1 cellular context compared by ENCODE assay signal in the genomic region with DNA sequence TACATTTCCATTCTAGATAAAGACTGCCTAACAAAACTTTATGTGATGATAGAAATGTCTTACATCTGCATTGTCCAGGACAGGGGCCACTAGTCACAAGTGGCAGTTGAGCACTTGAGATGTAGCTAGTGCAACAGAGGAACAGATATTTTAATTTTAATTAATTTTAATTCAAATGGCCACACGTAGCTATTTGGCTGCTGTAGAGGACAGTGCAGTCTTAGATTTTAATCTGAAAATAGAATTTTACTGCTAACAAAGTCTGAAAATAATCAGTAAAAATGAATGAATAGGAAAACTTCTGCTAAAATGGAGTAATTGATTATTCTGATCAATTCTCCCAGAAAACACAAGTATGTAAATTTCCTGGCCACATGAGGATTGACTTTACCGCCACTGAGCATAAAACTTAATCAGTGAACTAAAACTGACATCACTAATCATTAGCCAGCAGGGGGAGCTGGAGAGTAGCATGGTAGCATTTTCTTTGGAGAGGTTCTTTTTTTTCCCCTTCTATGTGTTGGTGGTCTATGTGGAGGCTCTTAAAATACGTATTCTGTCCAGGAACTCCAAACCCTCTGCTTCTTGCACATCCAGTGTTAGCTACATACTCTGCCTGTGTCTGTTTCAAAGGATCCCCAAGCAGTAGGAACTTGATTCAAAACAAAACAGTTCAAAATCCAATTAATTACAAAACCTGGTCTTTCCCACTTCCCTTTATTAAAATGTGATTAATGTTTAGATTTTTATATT.
TF ChIP-seq lines count a peak whose summit lies in the region.

No MANE protein-coding gene starts in this region.

TF ChIP-seq in GM23338, 12 proteins besides CTCF, POLR2A, EP300 and RAD21 (continued from another document):
- TF ChIP-seq, protein P1, sequence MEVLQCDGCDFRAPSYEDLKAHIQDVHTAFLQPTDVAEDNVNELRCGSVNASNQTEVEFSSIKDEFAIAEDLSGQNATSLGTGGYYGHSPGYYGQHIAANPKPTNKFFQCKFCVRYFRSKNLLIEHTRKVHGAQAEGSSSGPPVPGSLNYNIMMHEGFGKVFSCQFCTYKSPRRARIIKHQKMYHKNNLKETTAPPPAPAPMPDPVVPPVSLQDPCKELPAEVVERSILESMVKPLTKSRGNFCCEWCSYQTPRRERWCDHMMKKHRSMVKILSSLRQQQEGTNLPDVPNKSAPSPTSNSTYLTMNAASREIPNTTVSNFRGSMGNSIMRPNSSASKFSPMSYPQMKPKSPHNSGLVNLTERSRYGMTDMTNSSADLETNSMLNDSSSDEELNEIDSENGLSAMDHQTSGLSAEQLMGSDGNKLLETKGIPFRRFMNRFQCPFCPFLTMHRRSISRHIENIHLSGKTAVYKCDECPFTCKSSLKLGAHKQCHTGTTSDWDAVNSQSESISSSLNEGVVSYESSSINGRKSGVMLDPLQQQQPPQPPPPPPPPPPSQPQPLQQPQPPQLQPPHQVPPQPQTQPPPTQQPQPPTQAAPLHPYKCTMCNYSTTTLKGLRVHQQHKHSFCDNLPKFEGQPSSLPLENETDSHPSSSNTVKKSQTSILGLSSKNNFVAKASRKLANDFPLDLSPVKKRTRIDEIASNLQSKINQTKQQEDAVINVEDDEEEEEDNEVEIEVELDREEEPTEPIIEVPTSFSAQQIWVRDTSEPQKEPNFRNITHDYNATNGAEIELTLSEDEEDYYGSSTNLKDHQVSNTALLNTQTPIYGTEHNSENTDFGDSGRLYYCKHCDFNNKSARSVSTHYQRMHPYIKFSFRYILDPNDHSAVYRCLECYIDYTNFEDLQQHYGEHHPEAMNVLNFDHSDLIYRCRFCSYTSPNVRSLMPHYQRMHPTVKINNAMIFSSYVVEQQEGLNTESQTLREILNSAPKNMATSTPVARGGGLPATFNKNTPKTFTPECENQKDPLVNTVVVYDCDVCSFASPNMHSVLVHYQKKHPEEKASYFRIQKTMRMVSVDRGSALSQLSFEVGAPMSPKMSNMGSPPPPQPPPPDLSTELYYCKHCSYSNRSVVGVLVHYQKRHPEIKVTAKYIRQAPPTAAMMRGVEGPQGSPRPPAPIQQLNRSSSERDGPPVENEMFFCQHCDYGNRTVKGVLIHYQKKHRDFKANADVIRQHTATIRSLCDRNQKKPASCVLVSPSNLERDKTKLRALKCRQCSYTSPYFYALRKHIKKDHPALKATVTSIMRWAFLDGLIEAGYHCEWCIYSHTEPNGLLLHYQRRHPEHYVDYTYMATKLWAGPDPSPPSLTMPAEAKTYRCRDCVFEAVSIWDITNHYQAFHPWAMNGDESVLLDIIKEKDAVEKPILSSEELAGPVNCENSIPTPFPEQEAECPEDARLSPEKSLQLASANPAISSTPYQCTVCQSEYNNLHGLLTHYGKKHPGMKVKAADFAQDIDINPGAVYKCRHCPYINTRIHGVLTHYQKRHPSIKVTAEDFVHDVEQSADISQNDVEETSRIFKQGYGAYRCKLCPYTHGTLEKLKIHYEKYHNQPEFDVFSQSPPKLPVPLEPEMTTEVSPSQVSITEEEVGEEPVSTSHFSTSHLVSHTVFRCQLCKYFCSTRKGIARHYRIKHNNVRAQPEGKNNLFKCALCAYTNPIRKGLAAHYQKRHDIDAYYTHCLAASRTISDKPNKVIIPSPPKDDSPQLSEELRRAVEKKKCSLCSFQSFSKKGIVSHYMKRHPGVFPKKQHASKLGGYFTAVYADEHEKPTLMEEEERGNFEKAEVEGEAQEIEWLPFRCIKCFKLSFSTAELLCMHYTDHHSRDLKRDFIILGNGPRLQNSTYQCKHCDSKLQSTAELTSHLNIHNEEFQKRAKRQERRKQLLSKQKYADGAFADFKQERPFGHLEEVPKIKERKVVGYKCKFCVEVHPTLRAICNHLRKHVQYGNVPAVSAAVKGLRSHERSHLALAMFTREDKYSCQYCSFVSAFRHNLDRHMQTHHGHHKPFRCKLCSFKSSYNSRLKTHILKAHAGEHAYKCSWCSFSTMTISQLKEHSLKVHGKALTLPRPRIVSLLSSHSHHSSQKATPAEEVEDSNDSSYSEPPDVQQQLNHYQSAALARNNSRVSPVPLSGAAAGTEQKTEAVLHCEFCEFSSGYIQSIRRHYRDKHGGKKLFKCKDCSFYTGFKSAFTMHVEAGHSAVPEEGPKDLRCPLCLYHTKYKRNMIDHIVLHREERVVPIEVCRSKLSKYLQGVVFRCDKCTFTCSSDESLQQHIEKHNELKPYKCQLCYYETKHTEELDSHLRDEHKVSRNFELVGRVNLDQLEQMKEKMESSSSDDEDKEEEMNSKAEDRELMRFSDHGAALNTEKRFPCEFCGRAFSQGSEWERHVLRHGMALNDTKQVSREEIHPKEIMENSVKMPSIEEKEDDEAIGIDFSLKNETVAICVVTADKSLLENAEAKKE (CRISPR knock-in tag; IDR thresholded peaks at IDR 0.05) = no peak
- no peak for TF ChIP-seq NANOG (IDR thresholded peaks at IDR 0.05; ENCODE audit: borderline replicate concordance)
- no peak for TF ChIP-seq ZNF114 (CRISPR knock-in tag; IDR thresholded peaks at IDR 0.05)
- no peak for TF ChIP-seq EZH2 (IDR thresholded peaks at IDR 0.05; ENCODE audit: low read depth, unreplicated experiment)
TF ChIP-seq in GM23338: peak in this region for 0.
